8 cellular contexts compared by ENCODE assay signal in the genomic region with DNA sequence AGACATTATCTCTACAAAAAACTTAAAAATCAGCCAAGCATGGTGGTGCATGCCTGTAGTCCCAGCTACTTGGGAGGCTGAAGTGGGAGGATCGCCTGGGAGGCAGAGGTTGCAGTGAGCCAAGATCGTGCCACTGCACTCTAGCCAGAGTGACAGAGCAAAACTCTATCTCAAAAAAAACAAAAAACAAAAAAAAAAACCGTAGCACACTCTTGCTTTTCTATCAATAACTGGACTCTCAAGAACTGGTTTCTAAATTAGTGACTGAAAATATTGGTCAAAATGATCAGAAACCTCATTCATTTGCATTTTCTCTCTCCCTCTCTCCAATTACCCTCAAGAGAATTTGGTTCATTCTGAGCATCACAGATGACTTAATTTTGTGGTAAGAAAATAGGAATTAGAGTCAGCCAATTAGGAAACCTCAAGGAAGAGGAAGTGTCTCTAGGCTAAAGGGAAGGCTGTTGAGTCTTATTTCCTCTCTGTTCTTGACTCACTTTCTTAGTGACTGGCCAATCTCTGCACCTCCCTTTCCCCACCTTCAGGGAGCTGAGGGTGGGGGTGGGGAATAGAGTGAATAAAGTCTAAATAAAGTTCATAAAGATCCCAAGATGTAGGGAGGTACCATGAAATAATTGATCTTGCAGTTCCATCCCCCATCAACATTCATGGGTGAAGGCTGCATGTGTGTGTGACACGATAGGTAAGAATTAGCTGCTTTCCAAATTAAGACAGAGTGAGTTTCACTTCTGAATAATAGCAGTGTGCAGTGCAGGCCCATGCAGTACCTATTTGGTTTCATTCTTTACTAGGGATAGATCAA. TPM values are rescaled to one million over a fixed set of nuclear protein-coding genes. Genes with fewer than 3 reads are reported as not detected.
DNase-seq lines count a peak whose midpoint lies in the region; ATAC-seq and TF ChIP-seq lines count a peak whose summit lies in the region.

No MANE protein-coding gene starts in this region.

- peak overlapping the region; percentile 77 to 85 for H3K4me3 Mint-ChIP-seq in activated T-cell treated with anti-CD3 and anti-CD28 coated beads, Interleukin-2, amount 50 U/mL, for 72 hours

- H3K4me1 Mint-ChIP-seq in activated T-cell treated with anti-CD3 and anti-CD28 coated beads, Interleukin-2, amount 50 U/mL, for 72 hours (ENCODE audit: low read depth), result peaks cover 60% of the 10 kb centered on the region

- H3K27me3 Mint-ChIP-seq in activated T-cell treated with anti-CD3 and anti-CD28 coated beads, Interleukin-2, amount 50 U/mL, for 72 hours (ENCODE audit: low read depth), result no peaks in the 10 kb centered on the region

- intact Hi-C loops in sciatic nerve (cut with DNase I), result no loop called here

- peaks cover 0 to 1% of the 10 kb centered on the region in 2 donors for H3K9me3 Mint-ChIP-seq in activated T-cell treated with anti-CD3 and anti-CD28 coated beads, Interleukin-2, amount 50 U/mL, for 72 hours

- peak; percentile 69 for ATAC-seq in GM21423 (IDR thresholded peaks at IDR 0.05; ENCODE audit: unreplicated experiment)
- ATAC-seq in HG03571 (IDR thresholded peaks at IDR 0.05; ENCODE audit: unreplicated experiment), result peak; percentile 69
- ATAC-seq in activated T-cell treated with anti-CD3 and anti-CD28 coated beads, Interleukin-2, amount 50 U/mL, for 72 hours (replicated peaks in 1 of 2), result peak; percentile 43 to 53
- peak; percentile 58 for ATAC-seq in sciatic nerve

- DNase-seq in GM12864 (ENCODE audit: low read depth), result peak; percentile 94
- peak in 1 of 2 donors; percentile 20 for DNase-seq in activated T-cell treated with anti-CD3 and anti-CD28 coated beads, Interleukin-2, amount 50 U/mL, for 72 hours
- no peak for DNase-seq in sciatic nerve (ENCODE audit: low spot score)
- DNase-seq in NCI-H82 (lab: John Stamatoyannopoulos, UW), result no peak
- no peak for DNase-seq in NCI-H1105 treated with DMSO at 0.1 percent for 48 hours (lab: John Stamatoyannopoulos, UW)
- DNase-seq in COLO668 (lab: John Stamatoyannopoulos, UW; ENCODE audit: unreplicated experiment), result no peak

- peak overlapping the region; percentile 43 for H3K4me3 ChIP-seq in GM12864 (ENCODE audit: low read depth, low read length)

- no peak for TF ChIP-seq CTCF in GM12864 (IDR thresholded peaks at IDR 0.05; ENCODE audit: low read depth, low read length, missing control alignments)

- peaks cover 2 to 6% of the 10 kb centered on the region in 2 donors for H3K36me3 Mint-ChIP-seq in activated T-cell treated with anti-CD3 and anti-CD28 coated beads, Interleukin-2, amount 50 U/mL, for 72 hours (ENCODE audit: insufficient read depth in 2 of 2)

- H3K27ac Mint-ChIP-seq in activated T-cell treated with anti-CD3 and anti-CD28 coated beads, Interleukin-2, amount 50 U/mL, for 72 hours, result peak overlapping the region; percentile 98

RNA-seq across cellular contexts. Expression of gene PSMA6, which starts 6.8 kb away (rescaled TPM):
- total RNA-seq in activated T-cell treated with anti-CD3 and anti-CD28 coated beads, Interleukin-2, amount 50 U/mL, for 72 hours, result 100 to 1,000 TPM; 325 to 349 TPM
- 103 TPM for total RNA-seq in sciatic nerve
